In the genomic region with DNA sequence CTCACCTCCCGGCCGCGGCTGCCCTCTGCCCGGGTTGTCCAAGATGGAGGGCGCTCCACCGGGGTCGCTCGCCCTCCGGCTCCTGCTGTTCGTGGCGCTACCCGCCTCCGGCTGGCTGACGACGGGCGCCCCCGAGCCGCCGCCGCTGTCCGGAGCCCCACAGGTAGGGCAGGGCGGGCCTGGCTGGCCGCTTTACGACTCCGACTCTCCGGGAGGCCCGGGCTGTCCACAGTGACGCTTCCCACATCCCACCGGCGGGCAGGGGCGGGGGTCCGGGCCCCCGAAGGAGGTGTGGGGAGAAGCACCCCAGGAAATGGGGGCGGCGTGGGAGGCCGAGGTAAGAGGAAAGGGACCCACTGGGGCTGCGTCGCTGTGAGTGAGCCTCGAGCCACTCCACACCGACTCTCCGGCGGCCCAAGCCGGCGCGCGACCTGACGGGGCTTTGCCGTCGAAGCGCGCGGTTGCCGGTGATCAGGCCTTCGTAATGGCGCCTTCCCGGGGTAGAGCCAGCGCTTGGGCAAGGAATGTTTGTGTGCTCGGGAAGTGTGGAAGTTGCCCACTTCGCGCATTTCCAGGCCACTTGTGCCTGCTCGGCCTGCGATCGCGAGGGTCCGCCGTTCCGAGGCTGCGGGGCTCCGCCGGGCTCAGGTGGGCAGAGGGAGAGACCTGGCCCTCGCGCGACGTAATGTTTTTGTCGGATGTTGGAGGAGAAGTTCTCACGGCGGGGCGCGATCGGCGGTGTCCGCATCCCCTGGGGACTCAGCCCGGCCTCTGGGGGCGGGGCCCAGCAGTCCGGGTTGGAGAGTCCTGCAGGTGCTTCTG, we compare ENCODE assay signal across 8 cellular contexts. TPM values are rescaled to one million over a fixed set of nuclear protein-coding genes. Genes with fewer than 3 reads are reported as not detected.
DNase-seq lines count a peak whose midpoint lies in the region; ATAC-seq and TF ChIP-seq lines count a peak whose summit lies in the region.

A gene with protein sequence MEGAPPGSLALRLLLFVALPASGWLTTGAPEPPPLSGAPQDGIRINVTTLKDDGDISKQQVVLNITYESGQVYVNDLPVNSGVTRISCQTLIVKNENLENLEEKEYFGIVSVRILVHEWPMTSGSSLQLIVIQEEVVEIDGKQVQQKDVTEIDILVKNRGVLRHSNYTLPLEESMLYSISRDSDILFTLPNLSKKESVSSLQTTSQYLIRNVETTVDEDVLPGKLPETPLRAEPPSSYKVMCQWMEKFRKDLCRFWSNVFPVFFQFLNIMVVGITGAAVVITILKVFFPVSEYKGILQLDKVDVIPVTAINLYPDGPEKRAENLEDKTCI (plus strand): TSS at position 4 of the 822 bp plus-strand sequence. CDS start 40 bp downstream, at position 44.

- in situ Hi-C loops in brain microvascular endothelial cell (cut with HindIII; ENCODE audit: low pct_ligation_motif_present, low sequenced_read_pairs): no loop called here

- H3K27ac ChIP-seq in brain microvascular endothelial cell (peak within 1 kb of the TSS; percentile 73), iPS-20b (ENCODE audit: low read length) (peak within 1 kb of the TSS; percentile 57), skeletal muscle tissue (ENCODE audit: low read depth, low read length) (peak within 1 kb of the TSS; percentile 91)

- H3K9me3 ChIP-seq in iPS-20b (ENCODE audit: insufficient read depth, low read depth, low read length) (no peaks in the 10 kb centered on the region), skeletal muscle tissue (ENCODE audit: control insufficient read depth in 3 of 3, low read length in 3 of 3) (no peaks in the 10 kb centered on the region)

- peak; percentile 23 for ATAC-seq in GM21723 (IDR thresholded peaks at IDR 0.05; ENCODE audit: unreplicated experiment)

- DNase-seq in EL: peak; percentile 43
- peak; percentile 29 for DNase-seq in LHCN-M2 (ENCODE audit: low read depth)
- DNase-seq in T1000 (lab: John Stamatoyannopoulos, UW): peak; percentile 64
- peak; percentile 17 for DNase-seq in brain microvascular endothelial cell
- DNase-seq in MV-4-11 (lab: John Stamatoyannopoulos, UW): no peak

- peak within 1 kb of the TSS; percentile 89 for H3K9ac ChIP-seq in iPS-20b (ENCODE audit: low read depth, low read length)
- peak within 1 kb of the TSS; percentile 89 to 92 (median 91) for H3K9ac ChIP-seq in skeletal muscle tissue (ENCODE audit: low read depth in 1 of 3, low read length in 3 of 3)

- H3K4me3 ChIP-seq in brain microvascular endothelial cell (ENCODE audit: low read depth, low read length) (peak within 1 kb of the TSS; percentile 83), iPS-20b (ENCODE audit: low read length) (peak within 1 kb of the TSS; percentile 97), skeletal muscle tissue (ENCODE audit: low read length in 3 of 3) (peak within 1 kb of the TSS; percentile 83 to 95 (median 92))

- no peaks in the 10 kb centered on the region for H3K4me1 ChIP-seq in iPS-20b (ENCODE audit: insufficient read depth, low read length)
- H3K4me1 ChIP-seq in skeletal muscle tissue (ENCODE audit: control insufficient read depth in 3 of 3, insufficient read depth in 3 of 3, low read length in 3 of 3): peaks cover 0 to 12% (median 8%) of the 10 kb centered on the region in 3 donors

- TF ChIP-seq CTCF in brain microvascular endothelial cell (IDR thresholded peaks at IDR 0.05; ENCODE audit: low read depth, low read length, missing control alignments): no peak

- H3K36me3 ChIP-seq in brain microvascular endothelial cell (replicated peaks) (no peaks in the 10 kb centered on the region), iPS-20b (ENCODE audit: insufficient read depth, low read depth, low read length) (no peaks in the 10 kb centered on the region), skeletal muscle tissue (ENCODE audit: control insufficient read depth in 3 of 3, insufficient read depth in 3 of 3, low read length in 3 of 3) (no peaks in the 10 kb centered on the region)

- H3K27me3 ChIP-seq in brain microvascular endothelial cell (replicated peaks) (no peaks in the 10 kb centered on the region), iPS-20b (ENCODE audit: insufficient read depth, low read length) (peaks cover 8% of the 10 kb centered on the region), skeletal muscle tissue (ENCODE audit: control insufficient read depth in 3 of 3, insufficient read depth in 3 of 3, low read length in 3 of 3) (no peaks in the 10 kb centered on the region)

RNA-seq across cellular contexts. Expression of the gene that starts here (rescaled TPM):
- total RNA-seq in LHCN-M2 (2014; rRNA removed) (47.9 and 54.2 TPM in 2 replicates), skeletal muscle tissue (41.2 TPM)
- 18.9 TPM for polyA plus RNA-seq in LHCN-M2 (2012)
